Comparison of ENCODE assay signal across 1 cellular context in the genomic region with DNA sequence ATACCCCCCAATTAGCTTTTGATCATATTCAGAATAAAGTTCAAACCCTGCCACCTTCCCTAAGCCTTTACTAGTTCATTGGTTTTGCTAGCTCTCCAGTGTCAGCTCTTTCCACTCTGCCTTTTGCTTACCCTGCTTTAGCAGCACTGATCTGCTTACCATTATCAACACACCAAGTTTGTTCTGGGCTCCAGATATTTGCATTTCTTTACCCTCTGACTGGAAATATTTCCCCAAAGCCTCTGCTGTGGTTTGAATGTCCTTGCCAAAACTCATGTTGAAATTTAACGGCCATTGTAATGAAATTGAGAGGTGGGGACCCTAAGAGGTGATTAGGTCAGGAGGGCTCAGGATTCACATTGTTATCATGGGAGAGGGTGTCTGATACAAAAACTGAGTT.
TF ChIP-seq lines count a peak whose summit lies in the region.

No MANE protein-coding gene starts in this region.

TF ChIP-seq in GM23338, 12 proteins besides CTCF, POLR2A, EP300 and RAD21:
- no peak for TF ChIP-seq JUNB (IDR thresholded peaks at IDR 0.05; ENCODE audit: unreplicated experiment)
- TF ChIP-seq, protein P1, sequence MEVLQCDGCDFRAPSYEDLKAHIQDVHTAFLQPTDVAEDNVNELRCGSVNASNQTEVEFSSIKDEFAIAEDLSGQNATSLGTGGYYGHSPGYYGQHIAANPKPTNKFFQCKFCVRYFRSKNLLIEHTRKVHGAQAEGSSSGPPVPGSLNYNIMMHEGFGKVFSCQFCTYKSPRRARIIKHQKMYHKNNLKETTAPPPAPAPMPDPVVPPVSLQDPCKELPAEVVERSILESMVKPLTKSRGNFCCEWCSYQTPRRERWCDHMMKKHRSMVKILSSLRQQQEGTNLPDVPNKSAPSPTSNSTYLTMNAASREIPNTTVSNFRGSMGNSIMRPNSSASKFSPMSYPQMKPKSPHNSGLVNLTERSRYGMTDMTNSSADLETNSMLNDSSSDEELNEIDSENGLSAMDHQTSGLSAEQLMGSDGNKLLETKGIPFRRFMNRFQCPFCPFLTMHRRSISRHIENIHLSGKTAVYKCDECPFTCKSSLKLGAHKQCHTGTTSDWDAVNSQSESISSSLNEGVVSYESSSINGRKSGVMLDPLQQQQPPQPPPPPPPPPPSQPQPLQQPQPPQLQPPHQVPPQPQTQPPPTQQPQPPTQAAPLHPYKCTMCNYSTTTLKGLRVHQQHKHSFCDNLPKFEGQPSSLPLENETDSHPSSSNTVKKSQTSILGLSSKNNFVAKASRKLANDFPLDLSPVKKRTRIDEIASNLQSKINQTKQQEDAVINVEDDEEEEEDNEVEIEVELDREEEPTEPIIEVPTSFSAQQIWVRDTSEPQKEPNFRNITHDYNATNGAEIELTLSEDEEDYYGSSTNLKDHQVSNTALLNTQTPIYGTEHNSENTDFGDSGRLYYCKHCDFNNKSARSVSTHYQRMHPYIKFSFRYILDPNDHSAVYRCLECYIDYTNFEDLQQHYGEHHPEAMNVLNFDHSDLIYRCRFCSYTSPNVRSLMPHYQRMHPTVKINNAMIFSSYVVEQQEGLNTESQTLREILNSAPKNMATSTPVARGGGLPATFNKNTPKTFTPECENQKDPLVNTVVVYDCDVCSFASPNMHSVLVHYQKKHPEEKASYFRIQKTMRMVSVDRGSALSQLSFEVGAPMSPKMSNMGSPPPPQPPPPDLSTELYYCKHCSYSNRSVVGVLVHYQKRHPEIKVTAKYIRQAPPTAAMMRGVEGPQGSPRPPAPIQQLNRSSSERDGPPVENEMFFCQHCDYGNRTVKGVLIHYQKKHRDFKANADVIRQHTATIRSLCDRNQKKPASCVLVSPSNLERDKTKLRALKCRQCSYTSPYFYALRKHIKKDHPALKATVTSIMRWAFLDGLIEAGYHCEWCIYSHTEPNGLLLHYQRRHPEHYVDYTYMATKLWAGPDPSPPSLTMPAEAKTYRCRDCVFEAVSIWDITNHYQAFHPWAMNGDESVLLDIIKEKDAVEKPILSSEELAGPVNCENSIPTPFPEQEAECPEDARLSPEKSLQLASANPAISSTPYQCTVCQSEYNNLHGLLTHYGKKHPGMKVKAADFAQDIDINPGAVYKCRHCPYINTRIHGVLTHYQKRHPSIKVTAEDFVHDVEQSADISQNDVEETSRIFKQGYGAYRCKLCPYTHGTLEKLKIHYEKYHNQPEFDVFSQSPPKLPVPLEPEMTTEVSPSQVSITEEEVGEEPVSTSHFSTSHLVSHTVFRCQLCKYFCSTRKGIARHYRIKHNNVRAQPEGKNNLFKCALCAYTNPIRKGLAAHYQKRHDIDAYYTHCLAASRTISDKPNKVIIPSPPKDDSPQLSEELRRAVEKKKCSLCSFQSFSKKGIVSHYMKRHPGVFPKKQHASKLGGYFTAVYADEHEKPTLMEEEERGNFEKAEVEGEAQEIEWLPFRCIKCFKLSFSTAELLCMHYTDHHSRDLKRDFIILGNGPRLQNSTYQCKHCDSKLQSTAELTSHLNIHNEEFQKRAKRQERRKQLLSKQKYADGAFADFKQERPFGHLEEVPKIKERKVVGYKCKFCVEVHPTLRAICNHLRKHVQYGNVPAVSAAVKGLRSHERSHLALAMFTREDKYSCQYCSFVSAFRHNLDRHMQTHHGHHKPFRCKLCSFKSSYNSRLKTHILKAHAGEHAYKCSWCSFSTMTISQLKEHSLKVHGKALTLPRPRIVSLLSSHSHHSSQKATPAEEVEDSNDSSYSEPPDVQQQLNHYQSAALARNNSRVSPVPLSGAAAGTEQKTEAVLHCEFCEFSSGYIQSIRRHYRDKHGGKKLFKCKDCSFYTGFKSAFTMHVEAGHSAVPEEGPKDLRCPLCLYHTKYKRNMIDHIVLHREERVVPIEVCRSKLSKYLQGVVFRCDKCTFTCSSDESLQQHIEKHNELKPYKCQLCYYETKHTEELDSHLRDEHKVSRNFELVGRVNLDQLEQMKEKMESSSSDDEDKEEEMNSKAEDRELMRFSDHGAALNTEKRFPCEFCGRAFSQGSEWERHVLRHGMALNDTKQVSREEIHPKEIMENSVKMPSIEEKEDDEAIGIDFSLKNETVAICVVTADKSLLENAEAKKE (CRISPR knock-in tag; IDR thresholded peaks at IDR 0.05) = no peak
- TF ChIP-seq POLR2AphosphoS5 (IDR thresholded peaks at IDR 0.05; ENCODE audit: low read depth) = no peak
- TF ChIP-seq ZNF114 (CRISPR knock-in tag; IDR thresholded peaks at IDR 0.05) = no peak
- no peak for TF ChIP-seq STAT1 (IDR thresholded peaks at IDR 0.05; ENCODE audit: unreplicated experiment)
- no peak for TF ChIP-seq EZH2phosphoT487 (IDR thresholded peaks at IDR 0.05; ENCODE audit: unreplicated experiment)
- no peak for TF ChIP-seq CREB1 (CRISPR knock-in tag; IDR thresholded peaks at IDR 0.05; ENCODE audit: low read depth)
- TF ChIP-seq, protein P2, sequence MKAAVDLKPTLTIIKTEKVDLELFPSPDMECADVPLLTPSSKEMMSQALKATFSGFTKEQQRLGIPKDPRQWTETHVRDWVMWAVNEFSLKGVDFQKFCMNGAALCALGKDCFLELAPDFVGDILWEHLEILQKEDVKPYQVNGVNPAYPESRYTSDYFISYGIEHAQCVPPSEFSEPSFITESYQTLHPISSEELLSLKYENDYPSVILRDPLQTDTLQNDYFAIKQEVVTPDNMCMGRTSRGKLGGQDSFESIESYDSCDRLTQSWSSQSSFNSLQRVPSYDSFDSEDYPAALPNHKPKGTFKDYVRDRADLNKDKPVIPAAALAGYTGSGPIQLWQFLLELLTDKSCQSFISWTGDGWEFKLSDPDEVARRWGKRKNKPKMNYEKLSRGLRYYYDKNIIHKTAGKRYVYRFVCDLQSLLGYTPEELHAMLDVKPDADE (IDR thresholded peaks at IDR 0.05) = no peak
- no peak for TF ChIP-seq NANOG (IDR thresholded peaks at IDR 0.05; ENCODE audit: borderline replicate concordance)
- no peak for TF ChIP-seq EZH2 (IDR thresholded peaks at IDR 0.05; ENCODE audit: low read depth, unreplicated experiment)
- TF ChIP-seq, protein P3, sequence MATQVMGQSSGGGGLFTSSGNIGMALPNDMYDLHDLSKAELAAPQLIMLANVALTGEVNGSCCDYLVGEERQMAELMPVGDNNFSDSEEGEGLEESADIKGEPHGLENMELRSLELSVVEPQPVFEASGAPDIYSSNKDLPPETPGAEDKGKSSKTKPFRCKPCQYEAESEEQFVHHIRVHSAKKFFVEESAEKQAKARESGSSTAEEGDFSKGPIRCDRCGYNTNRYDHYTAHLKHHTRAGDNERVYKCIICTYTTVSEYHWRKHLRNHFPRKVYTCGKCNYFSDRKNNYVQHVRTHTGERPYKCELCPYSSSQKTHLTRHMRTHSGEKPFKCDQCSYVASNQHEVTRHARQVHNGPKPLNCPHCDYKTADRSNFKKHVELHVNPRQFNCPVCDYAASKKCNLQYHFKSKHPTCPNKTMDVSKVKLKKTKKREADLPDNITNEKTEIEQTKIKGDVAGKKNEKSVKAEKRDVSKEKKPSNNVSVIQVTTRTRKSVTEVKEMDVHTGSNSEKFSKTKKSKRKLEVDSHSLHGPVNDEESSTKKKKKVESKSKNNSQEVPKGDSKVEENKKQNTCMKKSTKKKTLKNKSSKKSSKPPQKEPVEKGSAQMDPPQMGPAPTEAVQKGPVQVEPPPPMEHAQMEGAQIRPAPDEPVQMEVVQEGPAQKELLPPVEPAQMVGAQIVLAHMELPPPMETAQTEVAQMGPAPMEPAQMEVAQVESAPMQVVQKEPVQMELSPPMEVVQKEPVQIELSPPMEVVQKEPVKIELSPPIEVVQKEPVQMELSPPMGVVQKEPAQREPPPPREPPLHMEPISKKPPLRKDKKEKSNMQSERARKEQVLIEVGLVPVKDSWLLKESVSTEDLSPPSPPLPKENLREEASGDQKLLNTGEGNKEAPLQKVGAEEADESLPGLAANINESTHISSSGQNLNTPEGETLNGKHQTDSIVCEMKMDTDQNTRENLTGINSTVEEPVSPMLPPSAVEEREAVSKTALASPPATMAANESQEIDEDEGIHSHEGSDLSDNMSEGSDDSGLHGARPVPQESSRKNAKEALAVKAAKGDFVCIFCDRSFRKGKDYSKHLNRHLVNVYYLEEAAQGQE (IDR thresholded peaks at IDR 0.05; ENCODE audit: unreplicated experiment) = no peak
- no peak for TF ChIP-seq ZNF331 (CRISPR knock-in tag; IDR thresholded peaks at IDR 0.05; ENCODE audit: low read depth)
